8 cellular contexts compared by ENCODE assay signal in genomic region chrX:1453390-1453783, GRCh38. TPM values are rescaled to one million over a fixed set of nuclear protein-coding genes. Genes with fewer than 3 reads are reported as not detected.
DNase-seq lines count a peak whose midpoint lies in the region; FAIRE-seq and TF ChIP-seq lines count a peak whose summit lies in the region.

No MANE protein-coding gene starts in this region.

- H3K18ac ChIP-seq in H1 (ENCODE audit: extremely low read depth, low read length), result peak overlapping the region; percentile 48; the same call in 1 of the 2 replicates

- no peak overlapping the region for H2BK15ac ChIP-seq in H1 (ENCODE audit: low read length)

- 0 out of 2 replicates have a peak, but pooled peaks cover 3% of the 10 kb centered on the region for H4K20me1 ChIP-seq in SK-N-SH (ENCODE audit: insufficient read depth)
- peaks cover 0 to 5% of the 10 kb centered on the region in 2 experiments for H4K20me1 ChIP-seq in H1 (replicated peaks in 1 of 2; ENCODE audit: control insufficient read depth in 1 of 2, insufficient read depth in 2 of 2, low read length in 2 of 2)
- peaks cover 8% of the 10 kb centered on the region for H4K20me1 ChIP-seq in neural progenitor cell (ENCODE audit: low read depth)

- TF ChIP-seq RAD21 in SK-N-SH (IDR thresholded peaks at IDR 0.05; ENCODE audit: low read length) (no peak), H1 (IDR thresholded peaks at IDR 0.05 in 1 of 2, conservative IDR thresholded peaks at IDR 0.05 in 1 of 2; ENCODE audit: low read depth in 2 of 2, low read length in 2 of 2) (no peak)

- peaks cover 15% of the 10 kb centered on the region for H3K36me3 Mint-ChIP-seq in neural progenitor cell

- no peak overlapping the region for H2BK5ac ChIP-seq in H1 (ENCODE audit: low read depth, low read length)

- H3K27me3 Mint-ChIP-seq in neural progenitor cell (ENCODE audit: insufficient read depth, low read depth), result peaks cover 3% of the 10 kb centered on the region

- no peak for TF ChIP-seq EP300 in SK-N-SH (IDR thresholded peaks at IDR 0.05; ENCODE audit: borderline replicate concordance in 1 of 2, low read depth in 1 of 2, low read length in 1 of 2)
- TF ChIP-seq EP300 in H1 (IDR thresholded peaks at IDR 0.05; ENCODE audit: borderline replicate concordance in 1 of 2, low read depth in 2 of 2, low read length in 2 of 2), result no peak

- no peak overlapping the region for H3K23ac ChIP-seq in H1 (ENCODE audit: insufficient read length)

- H3K4ac ChIP-seq in H1 (replicated peaks; ENCODE audit: insufficient read length, low read depth, low read length), result no peak overlapping the region

- DNase-seq in HEK293T (ENCODE audit: extremely low spot score) (no peak), SK-N-SH (no peak), H1 (ENCODE audit: low read depth in 1 of 2, low spot score in 2 of 2) (no peak), neural progenitor cell (ENCODE audit: low spot score) (no peak), NCI-H1048 (lab: John Stamatoyannopoulos, UW) (no peak), NCI-H128 (lab: John Stamatoyannopoulos, UW; ENCODE audit: unreplicated experiment) (no peak), NCI-H510A treated with DMSO at 0.1 percent for 48 hours (lab: John Stamatoyannopoulos, UW) (no peak)

- H3K9me3 ChIP-seq in SK-N-SH, result no peaks in the 10 kb centered on the region
- peaks cover 4 to 19% of the 10 kb centered on the region in 2 experiments; a peak in 3 of 4 replicates for H3K9me3 ChIP-seq in H1 (ENCODE audit: insufficient read depth in 2 of 2, low read depth in 1 of 2, low read length in 1 of 2)
- peaks cover 5% of the 10 kb centered on the region for H3K9me3 ChIP-seq in neural progenitor cell (ENCODE audit: low read depth)

- H3K36me3 ChIP-seq in SK-N-SH (replicated peaks in 1 of 2; ENCODE audit: control insufficient read depth in 1 of 2, insufficient read depth in 2 of 2, low read length in 1 of 2), result no peaks in the 10 kb centered on the region
- H3K36me3 ChIP-seq in H1 (ENCODE audit: control insufficient read depth in 2 of 4, insufficient read depth in 4 of 4, low read length in 3 of 4), result peaks cover 4 to 12% (median 8%) of the 10 kb centered on the region in 4 experiments; a peak in 6 of 8 replicates
- H3K36me3 ChIP-seq in neural progenitor cell, result peaks cover 5% of the 10 kb centered on the region

- TF ChIP-seq CTCF in SK-N-SH (IDR thresholded peaks at IDR 0.05) (no peak), H1 (IDR thresholded peaks at IDR 0.05; ENCODE audit: control extremely low read depth in 1 of 3, insufficient read depth in 1 of 3, low read depth in 1 of 3, low read length in 3 of 3) (no peak), neural progenitor cell (IDR thresholded peaks at IDR 0.05) (no peak)

- H3K9me3 Mint-ChIP-seq in neural progenitor cell, result peaks cover 18% of the 10 kb centered on the region

- H3K56ac ChIP-seq in H1 (replicated peaks; ENCODE audit: insufficient read length, low read depth, low read length), result no peak overlapping the region

- H3K4me3 ChIP-seq in SK-N-SH (ENCODE audit: low read depth in 2 of 2, low read length in 1 of 2), result peak overlapping the region; percentile 63 to 65; a peak in 3 of 4 replicates
- peak overlapping the region; percentile 55 to 73 (median 60) for H3K4me3 ChIP-seq in H1 (ENCODE audit: extremely low read depth in 1 of 4, insufficient read depth in 2 of 4, low read depth in 3 of 4, low read length in 4 of 4)
- peak overlapping the region; percentile 82 for H3K4me3 ChIP-seq in neural progenitor cell

- H2AK5ac ChIP-seq in H1 (ENCODE audit: low read depth, low read length), result no peak overlapping the region

- no peaks in the 10 kb centered on the region for H3K9me2 ChIP-seq in SK-N-SH

- H2AFZ ChIP-seq in SK-N-SH (ENCODE audit: low read depth) (peak overlapping the region; percentile 85; the same call in 1 of the 2 replicates), H1 (ENCODE audit: low read length) (no peak overlapping the region), neural progenitor cell (replicated peaks) (no peak overlapping the region)

- peaks cover 0 to 9% of the 10 kb centered on the region in 2 experiments; a peak in 1 of 4 replicates for H3K4me1 ChIP-seq in SK-N-SH (ENCODE audit: control insufficient read depth in 1 of 2, insufficient read depth in 2 of 2, low read depth in 1 of 2, low read length in 1 of 2)
- peaks cover 0 to 1% (median 0%) of the 10 kb centered on the region in 4 experiments; a peak in 2 of 7 replicates for H3K4me1 ChIP-seq in H1 (replicated peaks in 1 of 4; ENCODE audit: control insufficient read depth in 3 of 4, insufficient read depth in 4 of 4, low read length in 3 of 4)
- H3K4me1 ChIP-seq in neural progenitor cell, result peaks cover 2% of the 10 kb centered on the region

- H3K4me2 ChIP-seq in SK-N-SH, result peak overlapping the region; percentile 85; the same call in 1 of the 2 replicates
- peak overlapping the region in 1 of 2 experiments; percentile 54; a peak in 1 of 4 replicates for H3K4me2 ChIP-seq in H1 (ENCODE audit: insufficient read depth in 1 of 2, low read depth in 2 of 2, low read length in 2 of 2)
- H3K4me2 ChIP-seq in neural progenitor cell, result peak overlapping the region; percentile 78

- POLR2A ChIA-PET in HEK293T (lab: Yijun Ruan, JAX), result no interaction called here
- POLR2A ChIA-PET in SK-N-SH (lab: Yijun Ruan, JAX), result no interaction called here
- POLR2A ChIA-PET in H1 (lab: Charles Lee; ENCODE audit: partially characterized antibody), result no interaction called here

- 2% methylated on average over 21 of the region's 34 CpGs for WGBS in SK-N-SH (ENCODE audit: low lambda C conversion rate)
- WGBS in H1 (ENCODE audit: extremely low coverage in 1 of 2, insufficient coverage in 1 of 2, insufficient read length in 1 of 2, insufficient replicate concordance in 2 of 2, low coverage in 1 of 2, low lambda C conversion rate in 2 of 2, missing lambda C conversion rate in 1 of 2), 2 experiments, result 6% methylated on average over 11 of the region's 34 CpGs; no CpG with 5 or more reads in 1 of the 2 experiments

- H2BK120ac ChIP-seq in H1 (replicated peaks; ENCODE audit: low read depth, low read length), result no peak overlapping the region

- peak overlapping the region; percentile 69; the same call in 1 of the 2 replicates for H3K9ac ChIP-seq in SK-N-SH
- no peak overlapping the region for H3K9ac ChIP-seq in H1 (replicated peaks in 1 of 4; ENCODE audit: extremely low read depth in 1 of 4, low read depth in 3 of 4, low read length in 3 of 4)
- no peak overlapping the region for H3K9ac ChIP-seq in neural progenitor cell

- no peak overlapping the region for H3K27ac Mint-ChIP-seq in neural progenitor cell

- CTCF ChIA-PET in HEK293T (lab: Yijun Ruan, JAX), result no interaction called here
- CTCF ChIA-PET in SK-N-SH (lab: Yijun Ruan, JAX), result no interaction called here
- CTCF ChIA-PET in H1 (lab: Charles Lee; ENCODE audit: partially characterized antibody), result no interaction called here

- H3F3A ChIP-seq in SK-N-SH (replicated peaks; ENCODE audit: insufficient read depth) (peaks cover 8% of the 10 kb centered on the region), neural progenitor cell (ENCODE audit: low read depth) (peaks cover 10% of the 10 kb centered on the region)

- H4K91ac ChIP-seq in H1 (replicated peaks; ENCODE audit: insufficient read length, low read length), result no peak overlapping the region

- H4K5ac ChIP-seq in H1 (ENCODE audit: insufficient read length, low read depth, low read length), result no peak overlapping the region

- H3K27ac ChIP-seq in SK-N-SH (ENCODE audit: low read depth in 2 of 2, low read length in 1 of 2), result peak overlapping the region; percentile 80 to 81
- no peak overlapping the region for H3K27ac ChIP-seq in H1 (ENCODE audit: low read depth, low read length)
- no peak overlapping the region for H3K27ac ChIP-seq in neural progenitor cell

- H3K27me3 ChIP-seq in SK-N-SH (ENCODE audit: insufficient read depth) (peaks cover 16% of the 10 kb centered on the region; the same call in 1 of the 2 replicates), H1 (replicated peaks in 1 of 4; ENCODE audit: control insufficient read depth in 3 of 4, extremely low read depth in 1 of 4, insufficient read depth in 3 of 4, low read length in 3 of 4) (no peaks in the 10 kb centered on the region), neural progenitor cell (no peaks in the 10 kb centered on the region)

- peak overlapping the region; percentile 85 for H3K4me3 Mint-ChIP-seq in neural progenitor cell

- H2BK20ac ChIP-seq in H1 (ENCODE audit: low read length), result no peak overlapping the region

- peak; percentile 22 for TF ChIP-seq POLR2A in GM10847 (IDR thresholded peaks at IDR 0.05; ENCODE audit: extremely low read depth, insufficient read length)
- TF ChIP-seq POLR2A in H1 (IDR thresholded peaks at IDR 0.05; ENCODE audit: control extremely low read depth in 1 of 2, low read depth in 2 of 2, low read length in 2 of 2), result no peak; a peak in 1 of 3 replicates

- peaks cover 11% of the 10 kb centered on the region; the same call in 1 of the 2 replicates for H3K23me2 ChIP-seq in H1 (ENCODE audit: low read depth, low read length)

- H3K79me1 ChIP-seq in H1 (ENCODE audit: low read depth, low read length), result peaks cover 15% of the 10 kb centered on the region

- peaks cover 30% of the 10 kb centered on the region for H3K79me2 ChIP-seq in SK-N-SH (ENCODE audit: insufficient read depth)
- peaks cover 32 to 42% of the 10 kb centered on the region in 2 experiments for H3K79me2 ChIP-seq in H1 (ENCODE audit: control insufficient read depth in 1 of 2, insufficient read depth in 2 of 2, low read length in 2 of 2)
- H3K79me2 ChIP-seq in neural progenitor cell (ENCODE audit: low read depth), result peaks cover 42% of the 10 kb centered on the region

- H3K4me1 Mint-ChIP-seq in neural progenitor cell, result peaks cover 5% of the 10 kb centered on the region

- no peak overlapping the region for H3K14ac ChIP-seq in H1 (ENCODE audit: insufficient read length)

- H4K8ac ChIP-seq in H1 (ENCODE audit: extremely low read depth, insufficient read depth, low read length), result peak overlapping the region; percentile 95

- no peak for FAIRE-seq in H1 (lab: Jason Lieb, UNC)

- no peak overlapping the region for H2BK12ac ChIP-seq in H1 (ENCODE audit: low read depth, low read length)

TF ChIP-seq in SK-N-SH, 30 proteins besides CTCF, POLR2A, EP300 and RAD21 (continues in another document):
- no peak for TF ChIP-seq EZH2phosphoT487 (IDR thresholded peaks at IDR 0.05; ENCODE audit: borderline replicate concordance, low read depth)

RNA-seq across cellular contexts. Expression of gene ASMTL, which starts 0.7 kb away (rescaled TPM):
- polyA plus RNA-seq in SK-N-SH (2012; rRNA removed), result 34.7 and 37.7 TPM in 2 replicates
- 18.0 and 22.9 TPM in 2 replicates for polyA plus RNA-seq in SK-N-SH (2012; cell fraction: cytosol; rRNA removed)
- 47.0 and 65.2 TPM in 2 replicates for polyA plus RNA-seq in SK-N-SH (2012; cell fraction: nucleus; rRNA removed)
- 75.4 and 81.4 TPM in 2 replicates for total RNA-seq in H1 (2021; fragmentation: NEBNext Ultra II Directional; extraction: Animal tissue kit (Norgen Biotek cat#: 25700))
- 75.6 and 130 TPM in 2 replicates for polyA plus RNA-seq in H1 (2011; rRNA removed)
- polyA plus RNA-seq in H1 (2011; cell fraction: cytosol; rRNA removed), result 92.6 TPM
- 104 TPM for polyA plus RNA-seq in H1 (2011; cell fraction: nucleus; rRNA removed)
- 51.7 to 90.7 TPM (median 78.8 TPM) in 4 replicates for polyA plus RNA-seq in H1 (2012, experiment 1 of 2)
- polyA plus RNA-seq in H1 (2012, experiment 2 of 2), result 57.9 TPM
- 41.0 TPM for polyA plus RNA-seq in H1 (2013, experiment 1 of 2)
- polyA plus RNA-seq in H1 (2013, experiment 2 of 2), result 39.2 TPM
- polyA minus RNA-seq in H1 (2011; rRNA and poly(A)+ RNA removed), result 47.0 and 49.0 TPM in 2 replicates
- 52.1 TPM for polyA minus RNA-seq in H1 (2011; cell fraction: cytosol; rRNA and poly(A)+ RNA removed)
- polyA minus RNA-seq in H1 (2011; cell fraction: nucleus; rRNA and poly(A)+ RNA removed), result 46.7 TPM
- total RNA-seq in neural progenitor cell (ENCODE audit: low replicate concordance), result 46.1 and 73.2 TPM in 2 replicates

Comparison
In these comparisons a context has a peak if more than half of its experiments do, and no peak if none do; other contexts are left out.
1. H3K27ac ChIP-seq: peak in SK-N-SH (2 of 2); none in H1 (single experiment) and neural progenitor cell (single experiment).
2. Peak in every context shown above with its lines, with median percentiles within 50 percentile points of each other: H3K4me3 ChIP-seq.